Comparison of ENCODE assay signal across 8 cellular contexts in the genomic region with DNA sequence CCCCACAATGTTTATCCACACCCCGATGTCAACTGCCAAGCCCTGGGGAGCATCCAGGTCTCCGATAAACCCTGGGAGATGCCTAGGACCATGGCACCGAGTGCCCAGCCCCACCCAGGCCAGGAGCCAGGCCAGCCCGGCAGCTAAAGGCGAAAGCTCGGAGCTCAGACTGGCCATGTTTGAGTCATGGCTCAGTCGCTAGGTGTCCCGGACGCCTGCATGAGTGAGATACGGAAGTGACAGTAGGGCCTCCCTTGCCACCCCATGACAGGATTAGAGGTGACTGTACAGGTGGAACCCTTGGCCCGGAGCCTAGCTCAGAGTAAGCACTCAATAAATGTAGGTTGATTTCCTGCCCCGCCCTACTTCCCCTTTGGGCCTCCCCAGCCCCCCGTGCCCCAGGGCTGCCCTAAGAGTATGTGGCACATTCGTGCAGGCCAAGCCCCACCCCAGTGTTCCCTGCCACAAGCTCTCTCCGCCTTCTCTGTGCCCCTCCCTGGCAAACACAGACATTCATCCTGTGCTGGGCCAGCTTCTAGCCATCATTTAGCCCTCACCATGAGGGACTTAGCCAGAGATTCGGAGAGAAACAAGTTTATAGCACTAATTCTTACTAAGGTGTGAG. TPM values are rescaled to one million over a fixed set of nuclear protein-coding genes. Genes with fewer than 3 reads are reported as not detected.
DNase-seq lines count a peak whose midpoint lies in the region; ATAC-seq and TF ChIP-seq lines count a peak whose summit lies in the region.

No MANE protein-coding gene starts in this region.

- in situ Hi-C loops in gastrocnemius medialis (cut with MboI; ENCODE audit: low sequenced_read_pairs in 4 of 4) = no loop called here

- no peak for TF ChIP-seq POLR2A in gastrocnemius medialis (IDR thresholded peaks at IDR 0.05)

- no peaks in the 10 kb centered on the region for H3K9me3 Mint-ChIP-seq in IgD-negative memory B cell

- H3K4me1 ChIP-seq in gastrocnemius medialis = peaks cover 0 to 8% of the 10 kb centered on the region in 2 donors

- H3K4me3 ChIP-seq in gastrocnemius medialis = no peak overlapping the region

- peak overlapping the region in 3 of 4 donors; percentile 59 to 88 (median 75) for H3K4me3 Mint-ChIP-seq in IgD-negative memory B cell

- H3K27me3 Mint-ChIP-seq in IgD-negative memory B cell = no peaks in the 10 kb centered on the region

- H3K27me3 ChIP-seq in gastrocnemius medialis = peaks cover 0 to 5% (median under 1%) of the 10 kb centered on the region in 3 donors

- DNase-seq in EH (ENCODE audit: low read depth) = peak; percentile 20
- DNase-seq in activated CD4-positive, alpha-beta T cell treated with anti-CD3 and anti-CD28 coated beads, Interleukin-2, amount 50 U/mL, for 48 hours = peak; percentile 79 to 83
- peak; percentile 70 for DNase-seq in effector CD8-positive, alpha-beta T cell (lab: John Stamatoyannopoulos, UW)
- DNase-seq in gastrocnemius medialis = peak in 1 of 2 donors; percentile 45
- no peak for DNase-seq in medulla oblongata (ENCODE audit: extremely low spot score)
- DNase-seq in NCI-H226 = no peak
- DNase-seq in NCI-H1694 (lab: John Stamatoyannopoulos, UW) = no peak

- no peak overlapping the region for H3K27ac Mint-ChIP-seq in IgD-negative memory B cell

- H3K36me3 ChIP-seq in gastrocnemius medialis = no peaks in the 10 kb centered on the region

- peak overlapping the region; percentile 52 to 76 (median 71) for H3K27ac ChIP-seq in gastrocnemius medialis

- ATAC-seq in gastrocnemius medialis = peak; percentile 26 to 37

- no peaks in the 10 kb centered on the region for H3K9me3 ChIP-seq in gastrocnemius medialis

- TF ChIP-seq CTCF in gastrocnemius medialis (IDR thresholded peaks at IDR 0.05 in 4 of 5, conservative IDR thresholded peaks at IDR 0.05 in 1 of 5) = no peak

- no peaks in the 10 kb centered on the region for H3K36me3 Mint-ChIP-seq in IgD-negative memory B cell

- peaks cover 11 to 22% (median 22%) of the 10 kb centered on the region in 3 donors for H3K4me1 Mint-ChIP-seq in IgD-negative memory B cell

- intact Hi-C loops in gastrocnemius medialis (cut with DNase I; ENCODE audit: low total_unique reads) = no loop called here

RNA-seq across cellular contexts. Expression of gene TPM4, which starts 5.8 kb away (rescaled TPM):
- 88.1 TPM for polyA plus RNA-seq in IgD-negative memory B cell
- total RNA-seq in gastrocnemius medialis = 10 to 100 TPM; 21.8 to 62.8 (median 44.1) TPM

RNA-seq across cellular contexts. Expression of gene RAB8A, which starts 41.2 kb away (rescaled TPM):
- polyA plus RNA-seq in IgD-negative memory B cell = 132 TPM
- 10 to 100 TPM in 1 of 4 donors, 1 to 10 TPM in 3; 8.3 to 12.1 (median 9.2) TPM for total RNA-seq in gastrocnemius medialis

Comparison
In these comparisons a context has a peak if more than half of its experiments do, and no peak if none do; other contexts are left out.
1. DNase-seq: peak in EH (single experiment), activated CD4-positive, alpha-beta T cell treated with anti-CD3 and anti-CD28 coated beads, Interleukin-2, amount 50 U/mL, for 48 hours (2 of 2) and effector CD8-positive, alpha-beta T cell (single experiment); none in medulla oblongata (single experiment), NCI-H226 (single experiment) and NCI-H1694 (single experiment).